In the genomic region with DNA sequence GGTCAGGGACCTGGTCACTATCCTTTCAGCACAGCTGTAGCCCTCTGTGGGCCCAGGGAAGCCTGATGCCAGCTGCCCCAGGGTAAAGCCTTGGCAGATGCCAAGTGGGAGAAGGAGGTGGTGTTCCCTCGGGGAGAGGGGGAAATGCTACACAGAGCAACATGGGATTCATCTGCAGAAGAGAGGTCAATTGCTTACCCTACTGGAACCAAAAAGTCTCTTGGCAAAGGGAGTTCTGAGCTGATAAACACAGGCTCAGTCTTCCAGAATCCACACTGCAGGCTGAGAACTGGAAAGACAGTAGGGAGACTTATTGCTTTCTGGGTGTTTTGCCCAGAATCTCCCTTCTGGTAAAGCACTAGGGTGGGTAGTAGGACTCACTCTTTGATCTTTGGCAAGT, we compare ENCODE assay signal across 28 cellular contexts.
"Had no signal": no experiment of that assay in that cellular context is flagged by ENCODE, and none has a peak within 500 bp of the region (broad histone marks: within the 10 kb centered on the region; RNA-seq: fewer than 3 reads in every experiment).

No MANE protein-coding gene starts in this region.

- H3K4me1 ChIP-seq: SJCRH30 had no signal

- ATAC-seq: Panc1, Right ventricle myocardium inferior, SK-N-SH treated with all-trans-retinoic acid at 6 μM for 48 hours, T-cell had no signal

- H3K36me3 ChIP-seq: SJCRH30 had no signal

- H3K27ac ChIP-seq: PC-9, RWPE1, SJCRH30, SK-N-MC had no signal

- H3K4me3 ChIP-seq: PC-9, SJCRH30, SK-N-MC had no signal

- DNase-seq: Karpas-422, MM.1S, MV-4-11, NCI-H1092, NCI-H1105, NCI-H1417 treated with DMSO at 0.1 percent for 48 hours, NCI-H1436 treated with DMSO at 0.1 percent for 48 hours, NCI-H1694 treated with DMSO at 0.1 percent for 48 hours, NCI-H187 treated with DMSO at 0.1 percent for 48 hours, NCI-H2029, NCI-H2081, NCI-H2171 treated with DMSO at 0.1 percent for 48 hours, NCI-H2227 treated with DMSO at 0.1 percent for 48 hours, NCI-H345, NCI-H510A treated with DMSO at 0.1 percent for 48 hours, NCI-H524 treated with DMSO at 0.1 percent for 48 hours, NCI-H526 treated with DMSO at 0.1 percent for 48 hours, NCI-H774, PC-9, SHP77, SIG-M5, SJCRH30, T-cell had no signal

- H3K9me3 ChIP-seq: SJCRH30 had no signal
